Comparison of ENCODE assay signal across 1 cellular context in the genomic region with DNA sequence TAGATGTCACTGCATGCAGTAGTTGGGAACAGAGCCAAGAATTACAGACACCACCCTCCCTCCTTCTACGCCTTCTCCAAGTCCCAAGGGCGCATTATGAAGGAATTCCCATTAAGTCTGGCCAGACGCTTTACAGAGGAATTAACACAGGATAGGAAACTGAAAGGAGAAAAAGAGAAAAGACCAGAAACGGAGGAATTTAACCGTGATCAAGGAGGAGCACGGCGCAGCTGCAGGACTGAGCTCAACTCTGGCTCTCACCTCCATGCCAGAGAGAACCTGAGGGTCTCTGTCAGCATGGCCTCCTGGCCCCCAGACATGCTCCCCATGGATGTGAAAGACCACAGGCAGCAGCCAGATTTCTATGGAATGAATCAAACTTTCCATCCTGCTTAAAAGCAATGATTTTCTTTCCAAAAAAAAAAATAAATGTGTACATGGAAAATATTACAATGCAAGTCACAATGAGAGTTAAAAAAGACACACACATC.
TF ChIP-seq lines count a peak whose summit lies in the region.

No MANE protein-coding gene starts in this region.

TF ChIP-seq in HepG2, 621 proteins besides CTCF, POLR2A, EP300 and RAD21 (continued from another document):
- TF ChIP-seq, protein P1, sequence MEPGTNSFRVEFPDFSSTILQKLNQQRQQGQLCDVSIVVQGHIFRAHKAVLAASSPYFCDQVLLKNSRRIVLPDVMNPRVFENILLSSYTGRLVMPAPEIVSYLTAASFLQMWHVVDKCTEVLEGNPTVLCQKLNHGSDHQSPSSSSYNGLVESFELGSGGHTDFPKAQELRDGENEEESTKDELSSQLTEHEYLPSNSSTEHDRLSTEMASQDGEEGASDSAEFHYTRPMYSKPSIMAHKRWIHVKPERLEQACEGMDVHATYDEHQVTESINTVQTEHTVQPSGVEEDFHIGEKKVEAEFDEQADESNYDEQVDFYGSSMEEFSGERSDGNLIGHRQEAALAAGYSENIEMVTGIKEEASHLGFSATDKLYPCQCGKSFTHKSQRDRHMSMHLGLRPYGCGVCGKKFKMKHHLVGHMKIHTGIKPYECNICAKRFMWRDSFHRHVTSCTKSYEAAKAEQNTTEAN (CRISPR knock-in tag; conservative IDR thresholded peaks at IDR 0.05) = no peak
- no peak for TF ChIP-seq THYN1 (CRISPR knock-in tag; IDR thresholded peaks at IDR 0.05; ENCODE audit: borderline replicate concordance, low read depth)
- no peak for TF ChIP-seq GABPA (IDR thresholded peaks at IDR 0.05; ENCODE audit: low read depth, low read length)
- no peak for TF ChIP-seq GABPA (CRISPR knock-in tag; IDR thresholded peaks at IDR 0.05; ENCODE audit: low read depth)
- TF ChIP-seq ZNF333 (CRISPR knock-in tag; IDR thresholded peaks at IDR 0.05; ENCODE audit: borderline replicate concordance) = no peak
- TF ChIP-seq FOXO1 (CRISPR knock-in tag; IDR thresholded peaks at IDR 0.05) = no peak
- no peak for TF ChIP-seq KLF6 (CRISPR knock-in tag; IDR thresholded peaks at IDR 0.05)
- TF ChIP-seq ZFP1 (CRISPR knock-in tag; IDR thresholded peaks at IDR 0.05) = no peak
- no peak for TF ChIP-seq GABPB1 (CRISPR knock-in tag; IDR thresholded peaks at IDR 0.05)
- TF ChIP-seq, protein P2, sequence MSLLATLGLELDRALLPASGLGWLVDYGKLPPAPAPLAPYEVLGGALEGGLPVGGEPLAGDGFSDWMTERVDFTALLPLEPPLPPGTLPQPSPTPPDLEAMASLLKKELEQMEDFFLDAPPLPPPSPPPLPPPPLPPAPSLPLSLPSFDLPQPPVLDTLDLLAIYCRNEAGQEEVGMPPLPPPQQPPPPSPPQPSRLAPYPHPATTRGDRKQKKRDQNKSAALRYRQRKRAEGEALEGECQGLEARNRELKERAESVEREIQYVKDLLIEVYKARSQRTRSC (CRISPR knock-in tag; IDR thresholded peaks at IDR 0.05; ENCODE audit: low read depth) = no peak
